In the genomic region with DNA sequence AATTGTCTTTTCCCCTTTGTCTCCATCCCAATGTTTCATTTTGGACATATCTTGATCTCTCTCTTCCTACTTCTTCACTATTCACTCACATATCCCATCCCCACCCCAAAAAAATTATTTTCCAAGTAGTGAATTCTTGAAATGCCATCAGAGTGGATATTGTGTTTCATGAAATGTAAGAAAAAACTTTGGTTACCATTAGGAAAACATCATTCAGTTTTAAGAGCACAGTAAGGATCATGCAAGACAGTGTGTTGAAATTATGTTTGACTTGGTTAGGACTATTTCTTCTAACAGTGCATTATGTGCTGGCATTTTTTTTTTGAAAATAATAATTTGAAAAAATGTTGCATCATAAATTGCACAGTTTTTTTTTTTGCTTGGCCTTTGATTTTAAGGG, we compare ENCODE assay signal across 34 cellular contexts. TPM values are rescaled to one million over a fixed set of nuclear protein-coding genes. Genes with fewer than 3 reads are reported as not detected.
"Had no signal": no experiment of that assay in that cellular context is flagged by ENCODE, and none has a peak within 500 bp of the region (broad histone marks: within the 10 kb centered on the region; RNA-seq: fewer than 3 reads in every experiment).

No MANE protein-coding gene starts in this region.

- ATAC-seq: activated CD4-positive, alpha-beta T cell treated with anti-CD3 and anti-CD28 coated beads for 36 hours; activated CD8-positive, alpha-beta memory T cell treated with anti-CD3 and anti-CD28 coated beads, Interleukin-2, amount 10 ng/mL, durations not matched to agents 7 days and 5 days; activated CD8-positive, alpha-beta T cell treated with anti-CD3 and anti-CD28 coated beads, Interleukin-2, amount 10 ng/mL, durations not matched to agents 7 days and 5 days; activated naive CD4-positive, alpha-beta T cell treated with anti-CD3 and anti-CD28 coated beads, Interleukin-2, amount 50 U/mL, for 72 hours; body of pancreas; effector memory CD8-positive, alpha-beta T cell; foreskin keratinocyte; gastrocnemius medialis; heart left ventricle had no signal

- H3K36me3 Mint-ChIP-seq: activated CD4-positive, alpha-beta memory T cell treated with anti-CD3 and anti-CD28 coated beads for 36 hours; activated CD8-positive, alpha-beta memory T cell treated with anti-CD3 and anti-CD28 coated beads, Interleukin-2, amount 10 ng/mL, durations not matched to agents 7 days and 5 days; activated naive CD4-positive, alpha-beta T cell treated with anti-CD3 and anti-CD28 coated beads, Interleukin-2, amount 10 ng/mL, durations not matched to agents 7 days and 5 days; activated naive CD4-positive, alpha-beta T cell treated with anti-CD3 and anti-CD28 coated beads, Interleukin-2, amount 50 U/mL, for 72 hours; activated naive CD8-positive, alpha-beta T cell treated with anti-CD3 and anti-CD28 coated beads, Interleukin-2, amount 10 ng/mL, durations not matched to agents 7 days and 5 days had no signal

- H3K4me3 ChIP-seq: body of pancreas, breast epithelium, coronary artery, gastrocnemius medialis, heart left ventricle had no signal

- H3K9me3 ChIP-seq: body of pancreas, breast epithelium, esophagus muscularis mucosa, gastrocnemius medialis, heart left ventricle had no signal

- H3K36me3 ChIP-seq: breast epithelium, esophagus muscularis mucosa, gastrocnemius medialis, heart left ventricle had no signal

- H3K9me3 Mint-ChIP-seq: activated CD4-positive, alpha-beta memory T cell treated with anti-CD3 and anti-CD28 coated beads for 36 hours; activated CD4-positive, alpha-beta T cell treated with anti-CD3 and anti-CD28 coated beads, Interleukin-2, amount 10 ng/mL, durations not matched to agents 24 days and 14 days; activated naive CD4-positive, alpha-beta T cell treated with anti-CD3 and anti-CD28 coated beads, Interleukin-2, amount 10 ng/mL, durations not matched to agents 7 days and 5 days; activated naive CD4-positive, alpha-beta T cell treated with anti-CD3 and anti-CD28 coated beads, Interleukin-2, amount 50 U/mL, for 72 hours; activated naive CD8-positive, alpha-beta T cell treated with anti-CD3 and anti-CD28 coated beads, Interleukin-2, amount 10 ng/mL, durations not matched to agents 7 days and 5 days; activated T-helper 1 cell treated with anti-CD3 and anti-CD28 coated beads, Interleukin-12 subunit alpha, Interleukin-12 subunit beta, Interleukin-2, Interleukin-4 antibody, amounts not matched to agents 30 ng/mL and 10 ng/mL and 1 ng/mL, durations not matched to agents 14 hours and 24 hours and 36 hours; activated T-helper 2 cell treated with anti-CD3 and anti-CD28 coated beads, Interferon-gamma antibody, Interleukin-2, Interleukin-4, amounts not matched to agents 10 μg/mL and 5 μg/mL and 100 μg/mL, durations not matched to agents 14 hours and 24 hours and 36 hours; central memory CD8-positive, alpha-beta T cell; effector memory CD8-positive, alpha-beta T cell had no signal

- H3K27ac ChIP-seq: body of pancreas, breast epithelium, coronary artery, esophagus muscularis mucosa, foreskin keratinocyte, heart left ventricle had no signal

- H3K4me1 ChIP-seq: foreskin keratinocyte had no signal

- H3K27ac Mint-ChIP-seq: activated CD4-positive, alpha-beta memory T cell treated with anti-CD3 and anti-CD28 coated beads for 36 hours; activated CD4-positive, alpha-beta T cell treated with anti-CD3 and anti-CD28 coated beads for 36 hours; activated CD4-positive, alpha-beta T cell treated with anti-CD3 and anti-CD28 coated beads, Interleukin-2, amount 10 ng/mL, durations not matched to agents 24 days and 14 days; activated CD8-positive, alpha-beta memory T cell treated with anti-CD3 and anti-CD28 coated beads, Interleukin-2, amount 10 ng/mL, durations not matched to agents 7 days and 5 days; activated CD8-positive, alpha-beta T cell treated with anti-CD3 and anti-CD28 coated beads, Interleukin-2, amount 10 ng/mL, durations not matched to agents 7 days and 5 days; activated naive CD4-positive, alpha-beta T cell treated with anti-CD3 and anti-CD28 coated beads, Interleukin-2, amount 10 ng/mL, durations not matched to agents 7 days and 5 days; activated naive CD4-positive, alpha-beta T cell treated with anti-CD3 and anti-CD28 coated beads, Interleukin-2, amount 50 U/mL, for 72 hours; activated naive CD8-positive, alpha-beta T cell treated with anti-CD3 and anti-CD28 coated beads, Interleukin-2, amount 10 ng/mL, durations not matched to agents 7 days and 5 days; activated T-helper 1 cell treated with anti-CD3 and anti-CD28 coated beads, Interleukin-12 subunit alpha, Interleukin-12 subunit beta, Interleukin-2, Interleukin-4 antibody, amounts not matched to agents 30 ng/mL and 10 ng/mL and 1 ng/mL, durations not matched to agents 14 hours and 24 hours and 36 hours; activated T-helper 2 cell treated with anti-CD3 and anti-CD28 coated beads, Interferon-gamma antibody, Interleukin-2, Interleukin-4, amounts not matched to agents 10 μg/mL and 5 μg/mL and 100 μg/mL, durations not matched to agents 14 hours and 24 hours and 36 hours; effector memory CD8-positive, alpha-beta T cell had no signal

- H3K4me3 Mint-ChIP-seq: activated CD4-positive, alpha-beta memory T cell treated with anti-CD3 and anti-CD28 coated beads for 36 hours; activated CD4-positive, alpha-beta T cell treated with anti-CD3 and anti-CD28 coated beads for 36 hours; activated CD4-positive, alpha-beta T cell treated with anti-CD3 and anti-CD28 coated beads, Interleukin-2, amount 10 ng/mL, durations not matched to agents 24 days and 14 days; activated CD8-positive, alpha-beta memory T cell treated with anti-CD3 and anti-CD28 coated beads, Interleukin-2, amount 10 ng/mL, durations not matched to agents 7 days and 5 days; activated CD8-positive, alpha-beta T cell treated with anti-CD3 and anti-CD28 coated beads, Interleukin-2, amount 10 ng/mL, durations not matched to agents 7 days and 5 days; activated naive CD4-positive, alpha-beta T cell treated with anti-CD3 and anti-CD28 coated beads, Interleukin-2, amount 10 ng/mL, durations not matched to agents 7 days and 5 days; activated naive CD8-positive, alpha-beta T cell treated with anti-CD3 and anti-CD28 coated beads, Interleukin-2, amount 10 ng/mL, durations not matched to agents 7 days and 5 days; activated T-helper 1 cell treated with anti-CD3 and anti-CD28 coated beads, Interleukin-12 subunit alpha, Interleukin-12 subunit beta, Interleukin-2, Interleukin-4 antibody, amounts not matched to agents 30 ng/mL and 10 ng/mL and 1 ng/mL, durations not matched to agents 14 hours and 24 hours and 36 hours; central memory CD8-positive, alpha-beta T cell; effector memory CD8-positive, alpha-beta T cell had no signal

- DNase-seq: activated CD4-positive, alpha-beta memory T cell treated with anti-CD3 and anti-CD28 coated beads for 36 hours; activated CD4-positive, alpha-beta T cell treated with anti-CD3 and anti-CD28 coated beads for 36 hours; activated CD4-positive, alpha-beta T cell treated with anti-CD3 and anti-CD28 coated beads, Interleukin-2, amount 10 ng/mL, durations not matched to agents 24 days and 14 days; activated CD4-positive, CD25-positive, alpha-beta regulatory T cell; activated CD4-positive, CD25-positive, alpha-beta regulatory T cell treated with anti-CD3 and anti-CD28 coated beads, Interleukin-2, amount 50 U/mL, for 72 hours; activated CD8-positive, alpha-beta memory T cell treated with anti-CD3 and anti-CD28 coated beads, Interleukin-2, amount 10 ng/mL, durations not matched to agents 7 days and 5 days; activated CD8-positive, alpha-beta memory T cell treated with anti-CD3 and anti-CD28 coated beads, Interleukin-2, amount 50 U/mL, for 4 hours; activated CD8-positive, alpha-beta T cell treated with anti-CD3 and anti-CD28 coated beads, Interleukin-2, amount 10 ng/mL, durations not matched to agents 7 days and 5 days; activated effector memory CD4-positive, alpha-beta T cell treated with anti-CD3 and anti-CD28 coated beads, Interleukin-2, amount 50 U/mL, for 16 hours; activated naive CD4-positive, alpha-beta T cell treated with anti-CD3 and anti-CD28 coated beads, Interleukin-2, amount 10 ng/mL, durations not matched to agents 7 days and 5 days; activated naive CD8-positive, alpha-beta T cell treated with anti-CD3 and anti-CD28 coated beads, Interleukin-2, amount 10 ng/mL, durations not matched to agents 7 days and 5 days; activated T-cell treated with anti-CD3 and anti-CD28 coated beads, Interleukin-2, amount 50 U/mL, for 1 hour; activated T-cell treated with anti-CD3 and anti-CD28 coated beads, Interleukin-2, amount 50 U/mL, for 48 hours; amygdala; aorta; body of pancreas; dermis blood vessel endothelial cell; effector CD4-positive, alpha-beta T cell; effector memory CD8-positive, alpha-beta T cell; erythroblast; foreskin keratinocyte; gastrocnemius medialis; glutamatergic neuron; heart left ventricle; T-helper 2 cell had no signal

RNA-seq across cellular contexts. Expression of a gene that starts 5.7 kb away (rescaled TPM):
- total RNA-seq: activated CD4-positive, alpha-beta memory T cell treated with anti-CD3 and anti-CD28 coated beads for 36 hours; activated CD4-positive, alpha-beta T cell treated with anti-CD3 and anti-CD28 coated beads for 36 hours; activated CD4-positive, alpha-beta T cell treated with anti-CD3 and anti-CD28 coated beads, Interleukin-2, amount 10 ng/mL, durations not matched to agents 24 days and 14 days; activated CD8-positive, alpha-beta memory T cell treated with anti-CD3 and anti-CD28 coated beads for 36 hours; activated CD8-positive, alpha-beta memory T cell treated with anti-CD3 and anti-CD28 coated beads, Interleukin-2, amount 10 ng/mL, durations not matched to agents 7 days and 5 days; activated CD8-positive, alpha-beta T cell treated with anti-CD3 and anti-CD28 coated beads, Interleukin-2, amount 10 ng/mL, durations not matched to agents 7 days and 5 days; activated naive CD4-positive, alpha-beta T cell treated with anti-CD3 and anti-CD28 coated beads, Interleukin-2, amount 50 U/mL, for 72 hours; activated naive CD8-positive, alpha-beta T cell treated with anti-CD3 and anti-CD28 coated beads, Interleukin-2, amount 10 ng/mL, durations not matched to agents 7 days and 5 days; activated T-helper 1 cell treated with anti-CD3 and anti-CD28 coated beads, Interleukin-12 subunit alpha, Interleukin-12 subunit beta, Interleukin-2, Interleukin-4 antibody, amounts not matched to agents 30 ng/mL and 10 ng/mL and 1 ng/mL, durations not matched to agents 14 hours and 24 hours and 36 hours; activated T-helper 2 cell treated with anti-CD3 and anti-CD28 coated beads, Interferon-gamma antibody, Interleukin-2, Interleukin-4, amounts not matched to agents 10 μg/mL and 5 μg/mL and 100 μg/mL, durations not matched to agents 14 hours and 24 hours and 36 hours; foreskin keratinocyte; T-helper 1 cell treated with Interleukin-12 subunit alpha and Interleukin-12 subunit beta and Interleukin-4 antibody, amounts not matched to agents 30 ng/mL and 1 ng/mL, for 36 hours had no signal
- polyA plus RNA-seq: foreskin keratinocyte had no signal
